11 cellular contexts compared by ENCODE assay signal in genomic region chr13:42392706-42393572, GRCh38.
A peak's percentile ranks its signal among the peaks of the same experiment; 100 is the strongest.
DNase-seq lines count a peak whose midpoint lies in the region; ATAC-seq and TF ChIP-seq lines count a peak whose summit lies in the region.
"Had no signal": no experiment of that assay in that cellular context is flagged by ENCODE, and none has a peak within 500 bp of the region (broad histone marks: within the 10 kb centered on the region; RNA-seq: fewer than 3 reads in every experiment).

No MANE protein-coding gene starts in this region.

- no peaks in the 10 kb centered on the region for H3F3A ChIP-seq in Loucy (ENCODE audit: low read depth)
- peaks cover 4% of the 10 kb centered on the region for H3F3A ChIP-seq in smooth muscle cell (ENCODE audit: low read depth)

- no peaks in the 10 kb centered on the region for H3K27me3 Mint-ChIP-seq in activated T-cell treated with anti-CD3 and anti-CD28 coated beads, Interleukin-2, amount 50 U/mL, for 24 hours
- no peaks in the 10 kb centered on the region for H3K27me3 Mint-ChIP-seq in stimulated activated memory B cell treated with anti-CD40 and anti-IgM and Interleukin-4, amounts not matched to agents 10 μg/mL and 1 μg/mL and 100 μg/mL, for 72 hours

- peak overlapping the region; percentile 99 for H3K27ac Mint-ChIP-seq in activated T-cell treated with anti-CD3 and anti-CD28 coated beads, Interleukin-2, amount 50 U/mL, for 24 hours
- peak overlapping the region; percentile 41 for H3K27ac Mint-ChIP-seq in stimulated activated memory B cell treated with anti-CD40 and anti-IgM and Interleukin-4, amounts not matched to agents 10 μg/mL and 1 μg/mL and 100 μg/mL, for 72 hours

- in situ Hi-C loops in astrocyte of the spinal cord (cut with HindIII; ENCODE audit: low sequenced_read_pairs), result no loop called here

- no peak overlapping the region for H3K9ac ChIP-seq in Loucy (ENCODE audit: low read depth, low read length, poor library complexity, severe bottlenecking)
- no peak overlapping the region for H3K9ac ChIP-seq in smooth muscle cell (ENCODE audit: low read depth)

- H3K9me2 ChIP-seq in Loucy (replicated peaks; ENCODE audit: low read depth, low read length), result no peaks in the 10 kb centered on the region

- TF ChIP-seq CTCF in Loucy (conservative IDR thresholded peaks at IDR 0.05; ENCODE audit: low read length), result no peak
- no peak for TF ChIP-seq CTCF in astrocyte of the spinal cord (IDR thresholded peaks at IDR 0.05; ENCODE audit: low read depth, low read length)
- TF ChIP-seq CTCF in smooth muscle cell (IDR thresholded peaks at IDR 0.05; ENCODE audit: borderline replicate concordance, insufficient read depth, poor library complexity, severe bottlenecking), result no peak

- H3K4me3 ChIP-seq in Loucy (ENCODE audit: low read length, poor library complexity, severe bottlenecking) (peak overlapping the region; percentile 18), astrocyte of the spinal cord (ENCODE audit: low read depth, low read length) (no peak overlapping the region), smooth muscle cell (no peak overlapping the region)

- no peaks in the 10 kb centered on the region for H3K9me3 ChIP-seq in Loucy (ENCODE audit: insufficient read depth, low read depth, low read length)
- no peaks in the 10 kb centered on the region for H3K9me3 ChIP-seq in smooth muscle cell (replicated peaks; ENCODE audit: low read depth)

- H2AFZ ChIP-seq in Loucy (ENCODE audit: low read length), result no peak overlapping the region
- no peak overlapping the region for H2AFZ ChIP-seq in smooth muscle cell (ENCODE audit: low read depth)

- no peak for ATAC-seq in stimulated activated memory B cell treated with anti-CD40 and anti-IgM and Interleukin-4, amounts not matched to agents 10 μg/mL and 1 μg/mL and 100 μg/mL, for 72 hours
- ATAC-seq in HG02840 (IDR thresholded peaks at IDR 0.05; ENCODE audit: low FRiP score, unreplicated experiment), result no peak

- H3K4me1 ChIP-seq in Loucy (ENCODE audit: insufficient read depth, low read length, poor library complexity, severe bottlenecking) (peaks cover 51% of the 10 kb centered on the region), smooth muscle cell (ENCODE audit: low read depth) (no peaks in the 10 kb centered on the region)

- WGBS in smooth muscle cell (ENCODE audit: low lambda C conversion rate), result 52% methylated on average over 6 of the region's 6 CpGs

- H3K27me3 ChIP-seq in Loucy (ENCODE audit: insufficient read depth, low read length, poor library complexity, severe bottlenecking) (no peaks in the 10 kb centered on the region), smooth muscle cell (ENCODE audit: low read depth) (no peaks in the 10 kb centered on the region)

- peak overlapping the region; percentile 86 for H3K4me3 Mint-ChIP-seq in activated T-cell treated with anti-CD3 and anti-CD28 coated beads, Interleukin-2, amount 50 U/mL, for 24 hours
- H3K4me3 Mint-ChIP-seq in stimulated activated memory B cell treated with anti-CD40 and anti-IgM and Interleukin-4, amounts not matched to agents 10 μg/mL and 1 μg/mL and 100 μg/mL, for 72 hours, result no peak overlapping the region

- H3K4me1 Mint-ChIP-seq in activated T-cell treated with anti-CD3 and anti-CD28 coated beads, Interleukin-2, amount 50 U/mL, for 24 hours (ENCODE audit: low read depth), result peaks cover 81% of the 10 kb centered on the region
- H3K4me1 Mint-ChIP-seq in stimulated activated memory B cell treated with anti-CD40 and anti-IgM and Interleukin-4, amounts not matched to agents 10 μg/mL and 1 μg/mL and 100 μg/mL, for 72 hours, result peaks cover 63% of the 10 kb centered on the region

- H3K36me3 ChIP-seq in Loucy (ENCODE audit: insufficient read depth, low read length), result no peaks in the 10 kb centered on the region
- H3K36me3 ChIP-seq in smooth muscle cell (ENCODE audit: low read depth), result no peaks in the 10 kb centered on the region

- H4K20me1 ChIP-seq in Loucy (ENCODE audit: insufficient read depth, low read length, poor library complexity, severe bottlenecking) (no peaks in the 10 kb centered on the region), smooth muscle cell (ENCODE audit: low read depth) (no peaks in the 10 kb centered on the region)

- peaks cover 36% of the 10 kb centered on the region for H3K36me3 Mint-ChIP-seq in activated T-cell treated with anti-CD3 and anti-CD28 coated beads, Interleukin-2, amount 50 U/mL, for 24 hours (ENCODE audit: low read depth)
- no peaks in the 10 kb centered on the region for H3K36me3 Mint-ChIP-seq in stimulated activated memory B cell treated with anti-CD40 and anti-IgM and Interleukin-4, amounts not matched to agents 10 μg/mL and 1 μg/mL and 100 μg/mL, for 72 hours

- peaks cover 6% of the 10 kb centered on the region for H3K9me3 Mint-ChIP-seq in activated T-cell treated with anti-CD3 and anti-CD28 coated beads, Interleukin-2, amount 50 U/mL, for 24 hours
- H3K9me3 Mint-ChIP-seq in stimulated activated memory B cell treated with anti-CD40 and anti-IgM and Interleukin-4, amounts not matched to agents 10 μg/mL and 1 μg/mL and 100 μg/mL, for 72 hours, result no peaks in the 10 kb centered on the region

- H3K4me2 ChIP-seq in Loucy (ENCODE audit: low read depth, low read length, poor library complexity, severe bottlenecking), result peak overlapping the region; percentile 51
- no peak overlapping the region for H3K4me2 ChIP-seq in smooth muscle cell

- peak; percentile 55 for DNase-seq in activated T-cell treated with anti-CD3 and anti-CD28 coated beads, Interleukin-2, amount 50 U/mL, for 24 hours
- DNase-seq in activated T-cell treated with anti-CD3 and anti-CD28 coated beads for 4 hours, result no peak
- DNase-seq in astrocyte of the spinal cord (ENCODE audit: low read depth, low spot score), result peak; percentile 14
- DNase-seq in smooth muscle cell (lab: John Stamatoyannopoulos, UW; ENCODE audit: unreplicated experiment), result no peak
- DNase-seq in dedifferentiated amniotic fluid mesenchymal stem cell (ENCODE audit: extremely low spot score), result no peak
- DNase-seq: amygdala, occipital lobe had no signal

- no peak overlapping the region for H3K27ac ChIP-seq in smooth muscle cell (ENCODE audit: low read depth)
- H3K27ac ChIP-seq: epithelial cell of prostate had no signal

- H3K79me2 ChIP-seq in Loucy (ENCODE audit: insufficient read depth, low read length) (no peaks in the 10 kb centered on the region), smooth muscle cell (ENCODE audit: low read depth) (no peaks in the 10 kb centered on the region)

Comparison
In these comparisons a context has a peak if more than half of its experiments do, and no peak if none do; other contexts are left out.
1. DNase-seq: peak in activated T-cell treated with anti-CD3 and anti-CD28 coated beads, Interleukin-2, amount 50 U/mL, for 24 hours (single experiment) and astrocyte of the spinal cord (single experiment); none in activated T-cell treated with anti-CD3 and anti-CD28 coated beads for 4 hours (single experiment), smooth muscle cell (single experiment) and dedifferentiated amniotic fluid mesenchymal stem cell (single experiment).